ENCODE assay signal across 15 cellular contexts in the genomic region with DNA sequence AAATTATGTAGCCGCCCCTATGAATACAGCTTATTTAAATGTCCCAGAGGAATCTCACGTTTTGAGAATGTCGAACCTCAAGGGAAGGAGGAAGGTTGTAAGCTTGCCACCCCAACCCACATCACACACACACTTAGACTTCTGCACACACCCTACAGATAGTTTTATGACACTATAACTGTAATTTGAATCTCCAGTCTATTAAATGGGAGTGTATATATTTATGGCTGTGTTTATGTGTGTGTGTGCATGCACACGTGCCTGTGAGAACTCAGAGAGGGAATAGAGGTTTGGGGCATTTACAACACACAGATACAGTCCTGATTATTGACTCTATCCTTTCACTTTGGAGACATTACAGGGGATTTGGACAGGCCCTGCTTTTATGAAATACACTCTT.
"Had no signal": no experiment of that assay in that cellular context is flagged by ENCODE, and none has a peak within 500 bp of the region (broad histone marks: within the 10 kb centered on the region; RNA-seq: fewer than 3 reads in every experiment).

No MANE protein-coding gene starts in this region.

- H3K9me3 ChIP-seq: lower lobe of right lung, neutrophil, pancreas, sigmoid colon had no signal

- FAIRE-seq: islet of Langerhans, pancreas had no signal

- ATAC-seq: activated naive CD4-positive, alpha-beta T cell treated with anti-CD3 and anti-CD28 coated beads, Interleukin-2, amount 50 U/mL, for 72 hours; lower lobe of right lung; pancreas; stimulated activated naive B cell treated with anti-CD40 and anti-IgM and Interleukin-4, amounts not matched to agents 10 μg/mL and 1 μg/mL and 100 μg/mL, for 72 hours; T-helper 17 cell had no signal

- H3K27ac ChIP-seq: cardiac muscle cell, lower lobe of right lung, neutrophil, pancreas, WERI-Rb-1 had no signal

- H3K4me3 ChIP-seq: cardiac muscle cell, lower lobe of right lung, pancreas, sigmoid colon had no signal

- H3K36me3 ChIP-seq: cardiac muscle cell, lower lobe of right lung, neutrophil, pancreas, sigmoid colon, WERI-Rb-1 had no signal

- DNase-seq: activated CD4-positive, alpha-beta memory T cell treated with anti-CD3 and anti-CD28 coated beads for 36 hours; activated gamma-delta T cell treated with Interleukin-2 at 50 U/mL for 16 hours; activated T-cell treated with anti-CD3 and anti-CD28 coated beads for 4 hours; amniotic stem cell; hippocampal formation; lower lobe of right lung; pancreas; sigmoid colon; stimulated activated naive B cell treated with anti-CD40 and anti-IgM and Interleukin-4, amounts not matched to agents 10 μg/mL and 1 μg/mL and 100 μg/mL, for 72 hours; T-helper 17 cell; WERI-Rb-1 had no signal

- H3K27me3 ChIP-seq: pancreas, sigmoid colon had no signal
